ENCODE assay signal across 8 cellular contexts in the genomic region with DNA sequence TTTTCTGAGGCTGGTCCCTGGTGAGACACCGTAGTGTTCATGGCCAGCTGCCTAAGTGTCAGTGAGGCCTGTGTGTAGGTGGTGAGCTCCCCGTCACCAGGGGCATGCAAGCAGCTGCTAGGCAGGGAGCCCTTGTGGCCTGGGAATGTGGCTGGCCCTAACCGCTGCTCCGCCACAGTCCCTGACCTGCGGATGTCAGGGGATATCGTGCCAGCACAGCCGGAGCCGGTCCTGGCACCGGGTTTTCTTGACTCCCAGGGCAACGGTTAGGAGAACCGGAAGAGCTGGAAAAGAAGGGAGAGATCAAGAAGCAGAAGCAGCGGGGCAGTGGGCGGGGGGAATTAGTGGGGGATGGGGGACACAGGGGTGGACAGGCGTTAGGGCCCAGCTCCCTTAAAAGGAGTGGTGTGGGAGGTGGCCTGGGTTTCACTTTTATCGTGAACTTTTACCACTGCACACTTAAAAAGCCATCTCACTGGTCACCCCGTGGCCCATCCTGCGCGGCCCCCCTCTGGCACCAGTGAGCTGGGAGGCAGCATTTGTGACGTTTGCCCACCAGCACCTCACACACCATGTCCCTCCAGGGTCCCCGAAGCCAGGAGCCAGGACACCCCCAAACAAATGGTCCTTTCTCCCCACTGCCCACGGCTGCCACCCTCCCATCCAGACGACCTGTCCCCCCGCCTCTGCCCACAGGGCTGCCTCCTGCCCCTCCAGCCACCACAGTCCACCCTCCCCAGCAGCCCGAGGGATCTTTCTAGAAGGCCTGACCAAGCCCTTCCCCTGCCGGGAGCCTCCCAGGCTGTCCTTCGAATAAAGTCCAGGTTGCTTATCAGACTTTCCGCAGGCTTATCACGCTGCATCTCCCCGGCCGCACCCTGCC. TPM values are rescaled to one million over a fixed set of nuclear protein-coding genes. Genes with fewer than 3 reads are reported as not detected.
DNase-seq lines count a peak whose midpoint lies in the region; FAIRE-seq and TF ChIP-seq lines count a peak whose summit lies in the region.

No MANE protein-coding gene starts in this region.

- H3K23me2 ChIP-seq in H1 (ENCODE audit: low read depth, low read length): peaks cover 9% of the 10 kb centered on the region; the same call in 1 of the 2 replicates

- H3K9me3 ChIP-seq in BLaER1 treated with 17β-estradiol and CSF1 and Interleukin-3, amounts not matched to agents 10 nM and 100 nM (replicated peaks in 1 of 11): no peaks in the 10 kb centered on the region
- no peaks in the 10 kb centered on the region for H3K9me3 ChIP-seq in H1 (ENCODE audit: insufficient read depth in 2 of 2, low read depth in 1 of 2, low read length in 1 of 2)
- no peaks in the 10 kb centered on the region for H3K9me3 ChIP-seq in muscle layer of duodenum (ENCODE audit: control insufficient read depth in 1 of 2, low read length in 2 of 2)

- H4K20me1 ChIP-seq in BLaER1 treated with 17β-estradiol and CSF1 and Interleukin-3, amounts not matched to agents 10 nM and 100 nM: peaks cover 0 to 42% (median 19%) of the 10 kb centered on the region in 11 experiments; a peak in 15 of 22 replicates
- peaks cover 0 to 2% of the 10 kb centered on the region in 2 experiments for H4K20me1 ChIP-seq in H1 (replicated peaks in 1 of 2; ENCODE audit: control insufficient read depth in 1 of 2, insufficient read depth in 2 of 2, low read length in 2 of 2)

- H3K4me3 ChIP-seq in BLaER1 treated with 17β-estradiol and CSF1 and Interleukin-3, amounts not matched to agents 10 nM and 100 nM: no peak overlapping the region; a peak in 1 of 20 replicates
- H3K4me3 ChIP-seq in H1 (ENCODE audit: extremely low read depth in 1 of 4, insufficient read depth in 2 of 4, low read depth in 3 of 4, low read length in 4 of 4): no peak overlapping the region
- H3K4me3 ChIP-seq in muscle layer of duodenum (ENCODE audit: low read depth in 1 of 2, low read length in 2 of 2): peak overlapping the region; percentile 50 to 76

- H3K18ac ChIP-seq in H1 (ENCODE audit: extremely low read depth, low read length): no peak overlapping the region

- H3K27ac ChIP-seq in BLaER1 treated with 17β-estradiol and CSF1 and Interleukin-3, amounts not matched to agents 10 nM and 100 nM: peak overlapping the region in 3 of 11 experiments; percentile 33 to 54 (median 53); a peak in 4 of 22 replicates
- no peak overlapping the region for H3K27ac ChIP-seq in H1 (ENCODE audit: low read depth, low read length)
- peak overlapping the region; percentile 80 for H3K27ac ChIP-seq in muscle layer of duodenum (ENCODE audit: low read length)

- H2BK12ac ChIP-seq in H1 (ENCODE audit: low read depth, low read length): peak overlapping the region; percentile 14; the same call in 1 of the 2 replicates

- 84% methylated on average over 18 of the region's 30 CpGs; no CpG with 5 or more reads in 1 of the 2 experiments for WGBS in H1 (ENCODE audit: extremely low coverage in 1 of 2, insufficient coverage in 1 of 2, insufficient read length in 1 of 2, insufficient replicate concordance in 2 of 2, low coverage in 1 of 2, low lambda C conversion rate in 2 of 2, missing lambda C conversion rate in 1 of 2), 2 experiments

- H2BK15ac ChIP-seq in H1 (ENCODE audit: low read length): no peak overlapping the region

- H3K4me2 ChIP-seq in BLaER1 treated with 17β-estradiol and CSF1 and Interleukin-3, amounts not matched to agents 10 nM and 100 nM: peak overlapping the region in 10 of 11 experiments; percentile 59 to 95 (median 81); a peak in 18 of 22 replicates
- H3K4me2 ChIP-seq in H1 (ENCODE audit: insufficient read depth in 1 of 2, low read depth in 2 of 2, low read length in 2 of 2): peak overlapping the region in 1 of 2 experiments; percentile 7; a peak in 1 of 4 replicates

- TF ChIP-seq EP300 in H1 (IDR thresholded peaks at IDR 0.05; ENCODE audit: borderline replicate concordance in 1 of 2, low read depth in 2 of 2, low read length in 2 of 2): peak in 1 of 2 experiments; percentile 30; a peak in 1 of 3 replicates

- H3K79me1 ChIP-seq in H1 (ENCODE audit: low read depth, low read length): no peaks in the 10 kb centered on the region

- no peak overlapping the region for H2BK20ac ChIP-seq in H1 (ENCODE audit: low read length)

- peak overlapping the region in 6 of 11 experiments; percentile 30 to 79 (median 52); a peak in 5 of 22 replicates for H3K9ac ChIP-seq in BLaER1 treated with 17β-estradiol and CSF1 and Interleukin-3, amounts not matched to agents 10 nM and 100 nM
- H3K9ac ChIP-seq in H1 (replicated peaks in 1 of 4; ENCODE audit: extremely low read depth in 1 of 4, low read depth in 3 of 4, low read length in 3 of 4): no peak overlapping the region

- no peak for FAIRE-seq in H1 (lab: Jason Lieb, UNC)
- FAIRE-seq in GM12891 (lab: Jason Lieb, UNC): no peak

- no peak overlapping the region; the same call in 1 of the 2 replicates for H4K8ac ChIP-seq in H1 (ENCODE audit: extremely low read depth, insufficient read depth, low read length)

- peaks cover 14 to 27% (median 24%) of the 10 kb centered on the region in 11 experiments for H3K27me3 ChIP-seq in BLaER1 treated with 17β-estradiol and CSF1 and Interleukin-3, amounts not matched to agents 10 nM and 100 nM
- H3K27me3 ChIP-seq in H1 (replicated peaks in 1 of 4; ENCODE audit: control insufficient read depth in 3 of 4, extremely low read depth in 1 of 4, insufficient read depth in 3 of 4, low read length in 3 of 4) (no peaks in the 10 kb centered on the region), muscle layer of duodenum (ENCODE audit: low read depth, low read length) (no peaks in the 10 kb centered on the region)

- no peak overlapping the region for H2AFZ ChIP-seq in H1 (ENCODE audit: low read length)

- no peak overlapping the region for H3K23ac ChIP-seq in H1 (ENCODE audit: insufficient read length)

- CTCF ChIA-PET in H1 (lab: Charles Lee; ENCODE audit: partially characterized antibody): interaction anchor here (0.7 to 1.1 kb wide), 5 partner anchors 9 to 633 kb away, joined by 3 to 4 read pairs (median 3); no protein-coding TSS in a partner anchor

- no peaks in the 10 kb centered on the region for H3K36me3 ChIP-seq in BLaER1 treated with 17β-estradiol and CSF1 and Interleukin-3, amounts not matched to agents 10 nM and 100 nM
- H3K36me3 ChIP-seq in H1 (ENCODE audit: control insufficient read depth in 2 of 4, insufficient read depth in 4 of 4, low read length in 3 of 4) (no peaks in the 10 kb centered on the region), muscle layer of duodenum (ENCODE audit: control insufficient read depth in 1 of 2, insufficient read depth in 2 of 2, low read length in 2 of 2) (no peaks in the 10 kb centered on the region)

- no peak for TF ChIP-seq CTCF in H1 (IDR thresholded peaks at IDR 0.05; ENCODE audit: control extremely low read depth in 1 of 3, insufficient read depth in 1 of 3, low read depth in 1 of 3, low read length in 3 of 3)

- no peak overlapping the region for H2BK5ac ChIP-seq in H1 (ENCODE audit: low read depth, low read length)

- H3K56ac ChIP-seq in H1 (replicated peaks; ENCODE audit: insufficient read length, low read depth, low read length): no peak overlapping the region

- no peak overlapping the region for H3K14ac ChIP-seq in H1 (ENCODE audit: insufficient read length)

- H4K5ac ChIP-seq in H1 (ENCODE audit: insufficient read length, low read depth, low read length): peak overlapping the region; percentile 29

- peak overlapping the region; percentile 8 for H3K4ac ChIP-seq in H1 (replicated peaks; ENCODE audit: insufficient read length, low read depth, low read length)

- peak; percentile 47 for DNase-seq in NCI-H226
- DNase-seq in H1 (ENCODE audit: low read depth in 1 of 2, low spot score in 2 of 2): no peak
- no peak for DNase-seq in stimulated activated CD4-positive, alpha-beta T cell treated with anti-CD3 and anti-CD28 coated beads, Interleukin-15, amount 100 ng/mL, for 24 hours
- no peak for DNase-seq in effector CD4-positive, alpha-beta T cell
- DNase-seq in GM12891 (ENCODE audit: insufficient read length, low spot score): no peak
- no peak for DNase-seq in RPMI8226

- POLR2A ChIA-PET in H1 (lab: Charles Lee; ENCODE audit: partially characterized antibody): interaction anchor here (0.5 to 1.6 kb wide), 4 partner anchors 8 to 610 kb away, joined by 3 to 7 read pairs (median 4); no protein-coding TSS in a partner anchor

- no peaks in the 10 kb centered on the region for H3K79me2 ChIP-seq in H1 (ENCODE audit: control insufficient read depth in 1 of 2, insufficient read depth in 2 of 2, low read length in 2 of 2)

- no peak for TF ChIP-seq RAD21 in H1 (IDR thresholded peaks at IDR 0.05 in 1 of 2, conservative IDR thresholded peaks at IDR 0.05 in 1 of 2; ENCODE audit: low read depth in 2 of 2, low read length in 2 of 2)

- no peak for TF ChIP-seq POLR2A in H1 (IDR thresholded peaks at IDR 0.05; ENCODE audit: control extremely low read depth in 1 of 2, low read depth in 2 of 2, low read length in 2 of 2)
- no peak for TF ChIP-seq POLR2A in GM12891 (IDR thresholded peaks at IDR 0.05; ENCODE audit: low read depth, low read length)

- H3K4me1 ChIP-seq in BLaER1 treated with 17β-estradiol and CSF1 and Interleukin-3, amounts not matched to agents 10 nM and 100 nM: peaks cover 36 to 55% (median 39%) of the 10 kb centered on the region in 10 experiments
- H3K4me1 ChIP-seq in H1 (replicated peaks in 1 of 4; ENCODE audit: control insufficient read depth in 3 of 4, insufficient read depth in 4 of 4, low read length in 3 of 4) (peaks cover 0 to 18% (median 13%) of the 10 kb centered on the region in 4 experiments; a peak in 6 of 7 replicates), muscle layer of duodenum (ENCODE audit: control insufficient read depth in 1 of 2, insufficient read depth in 2 of 2, low read length in 2 of 2) (peaks cover 20 to 59% of the 10 kb centered on the region in 2 donors)

- H2AK5ac ChIP-seq in H1 (ENCODE audit: low read depth, low read length): no peak overlapping the region; the same call in 1 of the 2 replicates

- no peak overlapping the region for H2BK120ac ChIP-seq in H1 (replicated peaks; ENCODE audit: low read depth, low read length)

- peak overlapping the region; percentile 52 for H4K91ac ChIP-seq in H1 (replicated peaks; ENCODE audit: insufficient read length, low read length)

RNA-seq across cellular contexts. Expression of a gene that starts 1.7 kb away (rescaled TPM):
- 7.7 and 8.5 TPM in 2 replicates for total RNA-seq in H1 (2021; fragmentation: NEBNext Ultra II Directional; extraction: Animal tissue kit (Norgen Biotek cat#: 25700))
- polyA plus RNA-seq in H1 (2011; rRNA removed): 5.3 and 7.4 TPM in 2 replicates
- 7.2 TPM for polyA plus RNA-seq in H1 (2011; cell fraction: cytosol; rRNA removed)
- 64.5 TPM for polyA plus RNA-seq in H1 (2011; cell fraction: nucleus; rRNA removed)
- 4.7 to 12.0 TPM (median 11.0 TPM) in 4 replicates for polyA plus RNA-seq in H1 (2012, experiment 1 of 2)
- 4.4 TPM for polyA plus RNA-seq in H1 (2012, experiment 2 of 2)
- polyA plus RNA-seq in H1 (2013, experiment 1 of 2): 8.1 TPM
- polyA plus RNA-seq in H1 (2013, experiment 2 of 2): 6.8 TPM
- polyA minus RNA-seq in H1 (2011; rRNA and poly(A)+ RNA removed): 8.8 and 9.6 TPM in 2 replicates
- polyA minus RNA-seq in H1 (2011; cell fraction: cytosol; rRNA and poly(A)+ RNA removed): 5.7 TPM
- 14.6 TPM for polyA minus RNA-seq in H1 (2011; cell fraction: nucleus; rRNA and poly(A)+ RNA removed)
- polyA plus RNA-seq in GM12891 (2012; ENCODE audit: low read depth, missing spikeins): 1.2 TPM

RNA-seq across cellular contexts. Expression of a gene that starts 43.2 kb away (rescaled TPM):
- total RNA-seq in H1 (2021; fragmentation: NEBNext Ultra II Directional; extraction: Animal tissue kit (Norgen Biotek cat#: 25700)): 104 and 116 TPM in 2 replicates
- polyA plus RNA-seq in H1 (2011; rRNA removed): 76.9 and 115 TPM in 2 replicates
- 49.6 TPM for polyA plus RNA-seq in H1 (2011; cell fraction: cytosol; rRNA removed)
- polyA plus RNA-seq in H1 (2011; cell fraction: nucleus; rRNA removed): 250 TPM
- 41.9 to 92.6 TPM (median 87.4 TPM) in 4 replicates for polyA plus RNA-seq in H1 (2012, experiment 1 of 2)
- polyA plus RNA-seq in H1 (2012, experiment 2 of 2): 126 TPM
- 56.2 TPM for polyA plus RNA-seq in H1 (2013, experiment 1 of 2)
- 50.8 TPM for polyA plus RNA-seq in H1 (2013, experiment 2 of 2)
- 37.2 and 46.1 TPM in 2 replicates for polyA minus RNA-seq in H1 (2011; rRNA and poly(A)+ RNA removed)
- polyA minus RNA-seq in H1 (2011; cell fraction: cytosol; rRNA and poly(A)+ RNA removed): 61.9 TPM
- 96.2 TPM for polyA minus RNA-seq in H1 (2011; cell fraction: nucleus; rRNA and poly(A)+ RNA removed)
- polyA plus RNA-seq in GM12891 (2012; ENCODE audit: low read depth, missing spikeins): 33.2 TPM

Comparison
In these comparisons a context has a peak if more than half of its experiments do, and no peak if none do; other contexts are left out.
1. H3K4me3 ChIP-seq: peak in muscle layer of duodenum (2 of 2); none in BLaER1 treated with 17β-estradiol and CSF1 and Interleukin-3, amounts not matched to agents 10 nM and 100 nM (0 of 10) and H1 (0 of 4).
2. H3K9ac ChIP-seq: peak in BLaER1 treated with 17β-estradiol and CSF1 and Interleukin-3, amounts not matched to agents 10 nM and 100 nM (6 of 11); none in H1 (0 of 4).